8 cellular contexts compared by ENCODE assay signal in genomic region chr6:158323561-158323958, GRCh38. TPM values are rescaled to one million over a fixed set of nuclear protein-coding genes. Genes with fewer than 3 reads are reported as not detected.
DNase-seq lines count a peak whose midpoint lies in the region; ATAC-seq and TF ChIP-seq lines count a peak whose summit lies in the region.

No MANE protein-coding gene starts in this region.

- H3K27ac ChIP-seq in MM.1S (ENCODE audit: low read length) (no peak overlapping the region), neural progenitor cell (no peak overlapping the region)

- H2AFZ ChIP-seq in MM.1S (ENCODE audit: low read length) (no peak overlapping the region), neural progenitor cell (replicated peaks) (no peak overlapping the region)

- H3K36me3 Mint-ChIP-seq in memory B cell (peaks cover 11% of the 10 kb centered on the region), neural progenitor cell (peaks cover 42% of the 10 kb centered on the region)

- H3K79me2 ChIP-seq in MM.1S (ENCODE audit: low read length): no peaks in the 10 kb centered on the region
- peaks cover 95% of the 10 kb centered on the region for H3K79me2 ChIP-seq in neural progenitor cell (ENCODE audit: low read depth)

- H3K9ac ChIP-seq in MM.1S (ENCODE audit: low read length): no peak overlapping the region
- no peak overlapping the region for H3K9ac ChIP-seq in neural progenitor cell

- ATAC-seq in GM18867 (IDR thresholded peaks at IDR 0.05; ENCODE audit: unreplicated experiment): peak; percentile 38
- ATAC-seq in GM21619 (IDR thresholded peaks at IDR 0.05; ENCODE audit: unreplicated experiment): peak; percentile 32
- peak; percentile 38 for ATAC-seq in HG03442 (IDR thresholded peaks at IDR 0.05; ENCODE audit: unreplicated experiment)
- ATAC-seq in memory B cell (ENCODE audit: low read depth): no peak

- TF ChIP-seq CTCF in MM.1S (IDR thresholded peaks at IDR 0.05; ENCODE audit: low read length) (no peak), neural progenitor cell (IDR thresholded peaks at IDR 0.05) (no peak)

- H3K4me3 Mint-ChIP-seq in memory B cell (no peak overlapping the region), neural progenitor cell (no peak overlapping the region)

- DNase-seq in memory B cell (ENCODE audit: low spot score in 2 of 2): no peak
- DNase-seq in MM.1S: no peak
- DNase-seq in neural progenitor cell (ENCODE audit: low spot score): no peak
- DNase-seq in NCI-H510A (lab: John Stamatoyannopoulos, UW): no peak
- no peak for DNase-seq in NCI-H1436 (lab: John Stamatoyannopoulos, UW)

- H3K4me3 ChIP-seq in MM.1S (ENCODE audit: low read length): no peak overlapping the region
- H3K4me3 ChIP-seq in neural progenitor cell: no peak overlapping the region

- H3K36me3 ChIP-seq in MM.1S (replicated peaks; ENCODE audit: insufficient read depth, low read length): no peaks in the 10 kb centered on the region
- no peaks in the 10 kb centered on the region for H3K36me3 ChIP-seq in neural progenitor cell

- no peaks in the 10 kb centered on the region for H3K27me3 ChIP-seq in MM.1S (replicated peaks; ENCODE audit: insufficient read depth, low read length)
- no peaks in the 10 kb centered on the region for H3K27me3 ChIP-seq in neural progenitor cell

- no peaks in the 10 kb centered on the region for H3K9me3 Mint-ChIP-seq in memory B cell
- peaks cover 10% of the 10 kb centered on the region for H3K9me3 Mint-ChIP-seq in neural progenitor cell

- no peaks in the 10 kb centered on the region for H4K20me1 ChIP-seq in MM.1S (ENCODE audit: insufficient read depth, low read length)
- H4K20me1 ChIP-seq in neural progenitor cell (ENCODE audit: low read depth): peaks cover 6% of the 10 kb centered on the region

- H3K4me2 ChIP-seq in MM.1S (ENCODE audit: low read depth, low read length): no peak overlapping the region
- H3K4me2 ChIP-seq in neural progenitor cell: no peak overlapping the region

- no peaks in the 10 kb centered on the region for H3K27me3 Mint-ChIP-seq in memory B cell
- no peaks in the 10 kb centered on the region for H3K27me3 Mint-ChIP-seq in neural progenitor cell (ENCODE audit: insufficient read depth, low read depth)

- no peaks in the 10 kb centered on the region for H3K9me2 ChIP-seq in MM.1S (replicated peaks; ENCODE audit: insufficient read depth, low read length)

- H3K4me1 ChIP-seq in MM.1S (ENCODE audit: low read length): 0 out of 2 replicates have a peak, but pooled peaks cover 3% of the 10 kb centered on the region
- peaks cover 16% of the 10 kb centered on the region for H3K4me1 ChIP-seq in neural progenitor cell

- peaks cover 54% of the 10 kb centered on the region for H3K4me1 Mint-ChIP-seq in memory B cell
- peaks cover 3% of the 10 kb centered on the region for H3K4me1 Mint-ChIP-seq in neural progenitor cell

- H3F3A ChIP-seq in MM.1S (ENCODE audit: insufficient read depth, low read length): no peaks in the 10 kb centered on the region
- H3F3A ChIP-seq in neural progenitor cell (ENCODE audit: low read depth): no peaks in the 10 kb centered on the region

- peak overlapping the region; percentile 46 for H3K27ac Mint-ChIP-seq in memory B cell
- H3K27ac Mint-ChIP-seq in neural progenitor cell: no peak overlapping the region

- no peaks in the 10 kb centered on the region for H3K9me3 ChIP-seq in MM.1S (replicated peaks; ENCODE audit: insufficient read depth, low read length)
- H3K9me3 ChIP-seq in neural progenitor cell (ENCODE audit: low read depth): no peaks in the 10 kb centered on the region

RNA-seq across cellular contexts. Expression of gene TULP4, which starts 11.3 kb away (rescaled TPM):
- total RNA-seq in neural progenitor cell (ENCODE audit: low replicate concordance): 143 and 252 TPM in 2 replicates
